Comparison of ENCODE assay signal across 1 cellular context in genomic region chr7:112337177-112337576, GRCh38.
TF ChIP-seq lines count a peak whose summit lies in the region.

No MANE protein-coding gene starts in this region.

TF ChIP-seq in GM23338, 12 proteins besides CTCF, POLR2A, EP300 and RAD21 (continued from another document):
- TF ChIP-seq ETS1 (IDR thresholded peaks at IDR 0.05) (no peak), EZH2 (IDR thresholded peaks at IDR 0.05; ENCODE audit: low read depth, unreplicated experiment) (no peak), EZH2phosphoT487 (IDR thresholded peaks at IDR 0.05; ENCODE audit: unreplicated experiment) (no peak), REST (IDR thresholded peaks at IDR 0.05; ENCODE audit: unreplicated experiment) (no peak)
